8 cellular contexts compared by ENCODE assay signal in genomic region chr6:27375613-27376079, GRCh38. TPM values are rescaled to one million over a fixed set of nuclear protein-coding genes. Genes with fewer than 3 reads are reported as not detected.
DNase-seq lines count a peak whose midpoint lies in the region; ATAC-seq and TF ChIP-seq lines count a peak whose summit lies in the region.

No MANE protein-coding gene starts in this region.

- H3K4me1 Mint-ChIP-seq in activated T-cell treated with anti-CD3 and anti-CD28 coated beads, Interleukin-2, amount 50 U/mL, for 4 hours (ENCODE audit: low read depth), result peaks cover 20% of the 10 kb centered on the region
- peaks cover 20% of the 10 kb centered on the region for H3K4me1 Mint-ChIP-seq in activated T-helper 1 cell treated with anti-CD3 and anti-CD28 coated beads, Interleukin-12 subunit alpha, Interleukin-12 subunit beta, Interleukin-2, Interleukin-4 antibody, amounts not matched to agents 30 ng/mL and 10 ng/mL and 1 ng/mL, durations not matched to agents 14 hours and 24 hours and 36 hours (ENCODE audit: low read depth)

- intact Hi-C loops in activated T-helper 1 cell treated with anti-CD3 and anti-CD28 coated beads, Interleukin-12 subunit alpha, Interleukin-12 subunit beta, Interleukin-2, Interleukin-4 antibody, amounts not matched to agents 30 ng/mL and 10 ng/mL and 1 ng/mL, durations not matched to agents 14 hours and 24 hours and 36 hours (cut with micrococcal nuclease), result loop anchor here (1.0 to 2.0 kb wide), 2 partner anchors 13 to 187 kb away; partner anchors contain the start of gene ZNF391
- intact Hi-C loops in tibial artery (cut with DNase I; ENCODE audit: low total_unique reads), result no loop called here

- H3K27me3 ChIP-seq in tibial artery, result no peaks in the 10 kb centered on the region

- H3K9me3 Mint-ChIP-seq in activated T-cell treated with anti-CD3 and anti-CD28 coated beads, Interleukin-2, amount 50 U/mL, for 4 hours, result no peaks in the 10 kb centered on the region
- H3K9me3 Mint-ChIP-seq in activated T-helper 1 cell treated with anti-CD3 and anti-CD28 coated beads, Interleukin-12 subunit alpha, Interleukin-12 subunit beta, Interleukin-2, Interleukin-4 antibody, amounts not matched to agents 30 ng/mL and 10 ng/mL and 1 ng/mL, durations not matched to agents 14 hours and 24 hours and 36 hours, result peaks cover 9% of the 10 kb centered on the region

- H3K36me3 Mint-ChIP-seq in activated T-cell treated with anti-CD3 and anti-CD28 coated beads, Interleukin-2, amount 50 U/mL, for 4 hours (ENCODE audit: insufficient read depth), result peaks cover 5% of the 10 kb centered on the region
- H3K36me3 Mint-ChIP-seq in activated T-helper 1 cell treated with anti-CD3 and anti-CD28 coated beads, Interleukin-12 subunit alpha, Interleukin-12 subunit beta, Interleukin-2, Interleukin-4 antibody, amounts not matched to agents 30 ng/mL and 10 ng/mL and 1 ng/mL, durations not matched to agents 14 hours and 24 hours and 36 hours (ENCODE audit: low read depth), result peaks cover 1% of the 10 kb centered on the region

- no peak for TF ChIP-seq CTCF in tibial artery (IDR thresholded peaks at IDR 0.05)

- H3K36me3 ChIP-seq in tibial artery, result no peaks in the 10 kb centered on the region

- DNase-seq in activated T-cell treated with anti-CD3 and anti-CD28 coated beads, Interleukin-2, amount 50 U/mL, for 4 hours, result no peak
- DNase-seq in activated T-cell treated with anti-CD3 and anti-CD28 coated beads, Interleukin-2, amount 50 U/mL, for 48 hours, result no peak
- DNase-seq in activated T-helper 1 cell treated with anti-CD3 and anti-CD28 coated beads, Interleukin-12 subunit alpha, Interleukin-12 subunit beta, Interleukin-2, Interleukin-4 antibody, amounts not matched to agents 30 ng/mL and 10 ng/mL and 1 ng/mL, durations not matched to agents 14 hours and 24 hours and 36 hours (ENCODE audit: low spot score), result no peak
- DNase-seq in left kidney (ENCODE audit: low read depth, low spot score) (peak; percentile 18), tibial artery (no peak), NCI-H2107 treated with DMSO at 0.1 percent for 48 hours (lab: John Stamatoyannopoulos, UW; ENCODE audit: unreplicated experiment) (no peak), dedifferentiated amniotic fluid mesenchymal stem cell (ENCODE audit: extremely low spot score) (no peak)
- no peak for DNase-seq in activated effector memory CD4-positive, alpha-beta T cell treated with anti-CD3 and anti-CD28 coated beads, Interleukin-2, amount 50 U/mL, for 16 hours

- peak overlapping the region; percentile 3 to 54 for H3K27ac ChIP-seq in tibial artery

- H3K4me3 Mint-ChIP-seq in activated T-cell treated with anti-CD3 and anti-CD28 coated beads, Interleukin-2, amount 50 U/mL, for 4 hours, result peak overlapping the region; percentile 87
- peak overlapping the region; percentile 15 for H3K4me3 Mint-ChIP-seq in activated T-helper 1 cell treated with anti-CD3 and anti-CD28 coated beads, Interleukin-12 subunit alpha, Interleukin-12 subunit beta, Interleukin-2, Interleukin-4 antibody, amounts not matched to agents 30 ng/mL and 10 ng/mL and 1 ng/mL, durations not matched to agents 14 hours and 24 hours and 36 hours

- ATAC-seq in activated T-cell treated with anti-CD3 and anti-CD28 coated beads, Interleukin-2, amount 50 U/mL, for 4 hours, result no peak

- peak overlapping the region; percentile 57 to 82 for H3K4me3 ChIP-seq in tibial artery

- H3K27me3 Mint-ChIP-seq in activated T-cell treated with anti-CD3 and anti-CD28 coated beads, Interleukin-2, amount 50 U/mL, for 4 hours (ENCODE audit: low read depth), result peaks cover 4% of the 10 kb centered on the region
- H3K27me3 Mint-ChIP-seq in activated T-helper 1 cell treated with anti-CD3 and anti-CD28 coated beads, Interleukin-12 subunit alpha, Interleukin-12 subunit beta, Interleukin-2, Interleukin-4 antibody, amounts not matched to agents 30 ng/mL and 10 ng/mL and 1 ng/mL, durations not matched to agents 14 hours and 24 hours and 36 hours (ENCODE audit: insufficient read depth), result no peaks in the 10 kb centered on the region

- no peak overlapping the region for H3K27ac Mint-ChIP-seq in activated T-helper 1 cell treated with anti-CD3 and anti-CD28 coated beads, Interleukin-12 subunit alpha, Interleukin-12 subunit beta, Interleukin-2, Interleukin-4 antibody, amounts not matched to agents 30 ng/mL and 10 ng/mL and 1 ng/mL, durations not matched to agents 14 hours and 24 hours and 36 hours

- peaks cover 0 to 8% (median 3%) of the 10 kb centered on the region in 4 donors for H3K4me1 ChIP-seq in tibial artery

- no peaks in the 10 kb centered on the region for H3K9me3 ChIP-seq in tibial artery

RNA-seq across cellular contexts. Expression of gene ZNF391, which starts 12.9 kb away (rescaled TPM):
- 1 to 10 TPM; 1.9 to 2.5 (median 2.2) TPM for total RNA-seq in activated T-cell treated with anti-CD3 and anti-CD28 coated beads, Interleukin-2, amount 50 U/mL, for 4 hours
- 0.37 and 0.44 TPM in 2 replicates for total RNA-seq in activated T-helper 1 cell treated with anti-CD3 and anti-CD28 coated beads, Interleukin-12 subunit alpha, Interleukin-12 subunit beta, Interleukin-2, Interleukin-4 antibody, amounts not matched to agents 30 ng/mL and 10 ng/mL and 1 ng/mL, durations not matched to agents 14 hours and 24 hours and 36 hours
